9 cellular contexts compared by ENCODE assay signal in genomic region chr1:159011701-159012100, GRCh38. TPM values are rescaled to one million over a fixed set of nuclear protein-coding genes. Genes with fewer than 3 reads are reported as not detected.
DNase-seq lines count a peak whose midpoint lies in the region; TF ChIP-seq lines count a peak whose summit lies in the region.
"Had no signal": no experiment of that assay in that cellular context is flagged by ENCODE, and none has a peak within 500 bp of the region (broad histone marks: within the 10 kb centered on the region; RNA-seq: fewer than 3 reads in every experiment).

No MANE protein-coding gene starts in this region.

- peak overlapping the region; percentile 91 for H3K4me2 ChIP-seq in OCI-LY1 (ENCODE audit: low read length)

- H3K4me1 Mint-ChIP-seq in CD4-positive, alpha-beta memory T cell = peaks cover 49 to 86% (median 57%) of the 10 kb centered on the region in 4 donors

- POLR2A ChIA-PET in CD4-positive, alpha-beta memory T cell (lab: Charles Lee; ENCODE audit: partially characterized antibody) = interaction anchor here (0.9 to 5.7 kb wide), 2 partner anchors 57 to 61 kb away, joined by 4 to 42 read pairs; no protein-coding TSS in a partner anchor

- no peak overlapping the region for H2AFZ ChIP-seq in OCI-LY1 (ENCODE audit: low read length)

- no peak for TF ChIP-seq POLR2A in ovary (IDR thresholded peaks at IDR 0.05)

- H3K27ac ChIP-seq in CD4-positive, alpha-beta memory T cell (ENCODE audit: low read depth, low read length) = peak overlapping the region; percentile 59
- H3K27ac ChIP-seq in OCI-LY1 (ENCODE audit: low read depth, low read length, poor library complexity, severe bottlenecking) (peak overlapping the region; percentile 86), colonic mucosa (peak overlapping the region; percentile 6), ovary (no peak overlapping the region)

- no peak for TF ChIP-seq EP300 in ovary (IDR thresholded peaks at IDR 0.05)

- H3K79me2 ChIP-seq in OCI-LY1 (ENCODE audit: insufficient read depth, low read length) = peaks cover 42% of the 10 kb centered on the region

- H3K9me2 ChIP-seq in OCI-LY1 (ENCODE audit: low read depth, low read length) = no peaks in the 10 kb centered on the region

- H3K27me3 ChIP-seq in CD4-positive, alpha-beta memory T cell (ENCODE audit: insufficient read depth, low read length) = no peaks in the 10 kb centered on the region
- no peaks in the 10 kb centered on the region for H3K27me3 ChIP-seq in OCI-LY1 (ENCODE audit: insufficient read depth, low read length)
- no peaks in the 10 kb centered on the region for H3K27me3 ChIP-seq in colonic mucosa
- H3K27me3 ChIP-seq in ovary = no peaks in the 10 kb centered on the region

- peaks cover 0 to 3% (median 0%) of the 10 kb centered on the region in 8 donors for H3K9me3 Mint-ChIP-seq in CD4-positive, alpha-beta memory T cell

- intact Hi-C loops in CD4-positive, alpha-beta memory T cell (cut with micrococcal nuclease) = loop anchor here (5.0 kb wide), 1 partner anchor 46 kb away; no protein-coding TSS in a partner anchor
- intact Hi-C loops in colonic mucosa (cut with DNase I) = no loop called here
- intact Hi-C loops in ovary (cut with DNase I) = no loop called here

- no peaks in the 10 kb centered on the region for H4K20me1 ChIP-seq in OCI-LY1 (ENCODE audit: insufficient read depth, low read length)

- peaks cover 34 to 46% of the 10 kb centered on the region in 2 donors for H3K36me3 Mint-ChIP-seq in CD4-positive, alpha-beta memory T cell

- H3K9ac ChIP-seq in OCI-LY1 (ENCODE audit: low read length) (peak overlapping the region; percentile 99), colonic mucosa (ENCODE audit: low read depth in 2 of 2, low read length in 2 of 2) (no peak overlapping the region)

- H3K27ac Mint-ChIP-seq in CD4-positive, alpha-beta memory T cell = peak overlapping the region; percentile 59 to 91 (median 83)

- H3K4me1 ChIP-seq in CD4-positive, alpha-beta memory T cell (ENCODE audit: insufficient read depth, low read length) = peaks cover 55% of the 10 kb centered on the region
- H3K4me1 ChIP-seq in OCI-LY1 (ENCODE audit: insufficient read depth, low read length, severe bottlenecking) (peaks cover 62% of the 10 kb centered on the region), colonic mucosa (no peaks in the 10 kb centered on the region), ovary (ENCODE audit: insufficient read depth) (peaks cover 15% of the 10 kb centered on the region)

- CTCF ChIA-PET in CD4-positive, alpha-beta memory T cell (lab: Charles Lee; ENCODE audit: partially characterized antibody) = no interaction called here

- no peak for TF ChIP-seq CTCF in OCI-LY1 (IDR thresholded peaks at IDR 0.05; ENCODE audit: low read length)
- TF ChIP-seq CTCF in colonic mucosa (IDR thresholded peaks at IDR 0.05) = no peak
- TF ChIP-seq CTCF in ovary (IDR thresholded peaks at IDR 0.05) = no peak

- H3K36me3 ChIP-seq in CD4-positive, alpha-beta memory T cell (ENCODE audit: insufficient read depth, low read length) = peaks cover 12% of the 10 kb centered on the region
- H3K36me3 ChIP-seq in OCI-LY1 (ENCODE audit: insufficient read depth, low read length) (peaks cover 43% of the 10 kb centered on the region), colonic mucosa (no peaks in the 10 kb centered on the region), ovary (no peaks in the 10 kb centered on the region)

- H3K27me3 Mint-ChIP-seq in CD4-positive, alpha-beta memory T cell = no peaks in the 10 kb centered on the region

- H3K9me3 ChIP-seq in CD4-positive, alpha-beta memory T cell (ENCODE audit: control insufficient read depth in 1 of 2, low read length in 2 of 2) = no peaks in the 10 kb centered on the region
- H3K9me3 ChIP-seq in OCI-LY1 (ENCODE audit: low read length) = no peaks in the 10 kb centered on the region
- H3K9me3 ChIP-seq in colonic mucosa = no peaks in the 10 kb centered on the region
- no peaks in the 10 kb centered on the region for H3K9me3 ChIP-seq in ovary

- peak overlapping the region in 1 of 2 donors; percentile 66 for H3K4me3 ChIP-seq in CD4-positive, alpha-beta memory T cell (ENCODE audit: low read length in 2 of 2)
- H3K4me3 ChIP-seq in OCI-LY1 (ENCODE audit: low read depth, low read length, poor library complexity, severe bottlenecking) = peak overlapping the region; percentile 96
- H3K4me3 ChIP-seq in colonic mucosa = peak overlapping the region; percentile 32
- peak overlapping the region; percentile 10 for H3K4me3 ChIP-seq in ovary

- peaks cover 8% of the 10 kb centered on the region; the same call in 1 of the 2 replicates for H3F3A ChIP-seq in OCI-LY1 (ENCODE audit: insufficient read depth, low read length)

- DNase-seq in CD4-positive, alpha-beta memory T cell = no peak
- DNase-seq in colonic mucosa = no peak
- DNase-seq in ovary = no peak
- DNase-seq in NCI-H2196 treated with DMSO at 0.1 percent for 48 hours (lab: John Stamatoyannopoulos, UW; ENCODE audit: unreplicated experiment) = no peak
- no peak for DNase-seq in DMS 273 treated with DMSO at 0.1 percent for 48 hours (lab: John Stamatoyannopoulos, UW)
- DNase-seq in mucosa of gallbladder (ENCODE audit: low spot score) = no peak
- DNase-seq in NK-92 (lab: John Stamatoyannopoulos, UW; ENCODE audit: unreplicated experiment) = no peak

- H3K4me3 Mint-ChIP-seq in CD4-positive, alpha-beta memory T cell = peak overlapping the region; percentile 88 to 98 (median 94)

RNA-seq across cellular contexts. Expression of gene IFI16, which starts 2.0 kb away (rescaled TPM):
- total RNA-seq in CD4-positive, alpha-beta memory T cell = 100 to 1,000 TPM; 160 to 162 TPM
- 100 to 1,000 TPM in 1 of 2 donors, 10 to 100 TPM in 1; 53.2 to 131 TPM for polyA plus RNA-seq in CD4-positive, alpha-beta memory T cell
- total RNA-seq in colonic mucosa (10 to 100 TPM; 15.1 to 36.0 TPM), ovary (100 to 1,000 TPM in 2 of 7 donors, 10 to 100 TPM in 5; 73.1 to 124 (median 87.2) TPM), mucosa of gallbladder (42.4 TPM)
- 100 to 1,000 TPM; 121 to 184 TPM for polyA plus RNA-seq in ovary
- polyA plus RNA-seq: neural cell had no signal

Comparison
In these comparisons a context has a peak if more than half of its experiments do, and no peak if none do; other contexts are left out.
1. H3K27ac ChIP-seq: peak in CD4-positive, alpha-beta memory T cell (single experiment), OCI-LY1 (single experiment) and colonic mucosa (single experiment); none in ovary (0 of 2).